Comparison of ENCODE assay signal across 11 cellular contexts in genomic region chr22:23147632-23148387, GRCh38. TPM values are rescaled to one million over a fixed set of nuclear protein-coding genes. Genes with fewer than 3 reads are reported as not detected.
A peak's percentile ranks its signal among the peaks of the same experiment; 100 is the strongest.
DNase-seq lines count a peak whose midpoint lies in the region; ATAC-seq, FAIRE-seq and TF ChIP-seq lines count a peak whose summit lies in the region.
"Had no signal": no experiment of that assay in that cellular context is flagged by ENCODE, and none has a peak within 500 bp of the region (broad histone marks: within the 10 kb centered on the region; RNA-seq: fewer than 3 reads in every experiment).

No MANE protein-coding gene starts in this region.

- H3K36me3 ChIP-seq in Panc1 (ENCODE audit: control insufficient read depth, insufficient read depth, low read length), result no peaks in the 10 kb centered on the region

- CTCF ChIA-PET in Panc1 (lab: Charles Lee), result no interaction called here

- DNase-seq in DMS79 treated with DMSO at 0.1 percent for 48 hours (lab: John Stamatoyannopoulos, UW), result peak; percentile 40
- DNase-seq in Panc1 (ENCODE audit: low read depth, low spot score), result no peak
- peak; percentile 72 for DNase-seq in fibroblast of gingiva (ENCODE audit: low read depth)
- DNase-seq in neural crest cell (ENCODE audit: low read depth, low spot score), result no peak
- DNase-seq in D721Med (ENCODE audit: insufficient read length, low spot score), result no peak
- no peak for DNase-seq in T1000 (lab: John Stamatoyannopoulos, UW)
- no peak for DNase-seq in UCSD-AML1 (lab: John Stamatoyannopoulos, UW; ENCODE audit: unreplicated experiment)
- DNase-seq: dermis blood vessel endothelial cell, psoas muscle had no signal

- no peaks in the 10 kb centered on the region for H3K27me3 Mint-ChIP-seq in neural crest cell (ENCODE audit: low read depth)

- no peaks in the 10 kb centered on the region for H3K9me3 ChIP-seq in Panc1 (ENCODE audit: control insufficient read depth, insufficient read depth, low read depth, low read length)
- H3K9me3 ChIP-seq: psoas muscle had no signal

- peaks cover 3% of the 10 kb centered on the region; the same call in 1 of the 2 replicates for H3K4me1 ChIP-seq in Panc1 (ENCODE audit: control insufficient read depth, insufficient read depth, low read length)

- H3K36me3 Mint-ChIP-seq in neural crest cell (ENCODE audit: low read depth), result peaks cover 2% of the 10 kb centered on the region

- TSS peak; percentile 55 for BruUV-seq in Panc1 (replicated peaks; lab: Mats Ljungman, UMichigan)

- FAIRE-seq in D721Med (lab: Jason Lieb, UNC), result no peak

- POLR2A ChIA-PET in Panc1 (lab: Charles Lee), result no interaction called here

- no peak overlapping the region for H3K27ac ChIP-seq in Panc1 (ENCODE audit: low read length)
- H3K27ac ChIP-seq: psoas muscle had no signal

- ATAC-seq in Panc1 (no peak), HG02642 (IDR thresholded peaks at IDR 0.05; ENCODE audit: poor library complexity, unreplicated experiment) (no peak)
- ATAC-seq: psoas muscle had no signal

- no peaks in the 10 kb centered on the region for H3K9me3 Mint-ChIP-seq in neural crest cell

- no peak overlapping the region for H3K4me3 ChIP-seq in Panc1 (ENCODE audit: low read depth in 2 of 2, low read length in 2 of 2)
- H3K4me3 ChIP-seq: psoas muscle had no signal

- intact Hi-C loops in Panc1 (cut with micrococcal nuclease; ENCODE audit: unreplicated experiment), result no loop called here

- H3K4me3 Mint-ChIP-seq in neural crest cell, result peak overlapping the region; percentile 9

- TF ChIP-seq CTCF in Panc1 (IDR thresholded peaks at IDR 0.05) (no peak), neural crest cell (conservative IDR thresholded peaks at IDR 0.05) (no peak), D721Med (IDR thresholded peaks at IDR 0.05; ENCODE audit: insufficient read depth, missing control alignments) (no peak)

- no peak overlapping the region for H3K27ac Mint-ChIP-seq in neural crest cell (ENCODE audit: unreplicated experiment)

- H3K4me1 Mint-ChIP-seq in neural crest cell, result peaks cover 32% of the 10 kb centered on the region

- in situ Hi-C loops in Panc1 (cut with HindIII; ENCODE audit: low pct_unique_long_range_greater_than_20kb, low sequenced_read_pairs), result no loop called here

- H3K27me3 ChIP-seq in Panc1 (ENCODE audit: control insufficient read depth, insufficient read depth, low read length), result no peaks in the 10 kb centered on the region

RNA-seq across cellular contexts. Expression of gene RAB36, which starts 2.5 kb away (rescaled TPM):
- total RNA-seq in Panc1 (2021; ENCODE audit: unreplicated experiment) (4.1 TPM), neural crest cell (13.5 and 14.4 TPM in 2 replicates)
- 3.5 TPM for polyA plus RNA-seq in Panc1 (2012; ENCODE audit: insufficient read length)

RNA-seq across cellular contexts. Expression of gene RSPH14, which starts 6.0 kb away (rescaled TPM):
- 0.57 TPM for total RNA-seq in Panc1 (2021; ENCODE audit: unreplicated experiment)
- polyA plus RNA-seq in Panc1 (2012; ENCODE audit: insufficient read length), result 0.47 TPM
- 0.86 and 2.9 TPM in 2 replicates for total RNA-seq in neural crest cell
- total RNA-seq: M059J, psoas muscle had no signal
- polyA plus RNA-seq: psoas muscle had no signal

RNA-seq across cellular contexts. Expression of gene BCR, which starts 32.5 kb away (rescaled TPM):
- total RNA-seq in Panc1 (2021; ENCODE audit: unreplicated experiment), result 32.1 TPM
- 52.2 TPM for polyA plus RNA-seq in Panc1 (2012; ENCODE audit: insufficient read length)
- 49.5 and 54.2 TPM in 2 replicates for total RNA-seq in neural crest cell

Comparison
In these comparisons a context has a peak if more than half of its experiments do, and no peak if none do; other contexts are left out.
1. DNase-seq: peak in DMS79 treated with DMSO at 0.1 percent for 48 hours (single experiment) and fibroblast of gingiva (single experiment); none in Panc1 (single experiment), neural crest cell (single experiment), D721Med (single experiment), T1000 (single experiment) and UCSD-AML1 (single experiment).